In genomic region chr1:27632387-27633297, GRCh38 we compare ENCODE assay signal across 9 cellular contexts. TPM values are rescaled to one million over a fixed set of nuclear protein-coding genes. Genes with fewer than 3 reads are reported as not detected.
DNase-seq lines count a peak whose midpoint lies in the region; ATAC-seq and FAIRE-seq lines count a peak whose summit lies in the region.
"Had no signal": no experiment of that assay in that cellular context is flagged by ENCODE, and none has a peak within 500 bp of the region (broad histone marks: within the 10 kb centered on the region; RNA-seq: fewer than 3 reads in every experiment).

No MANE protein-coding gene starts in this region.

- WGBS in small intestine, 3 donors: 48 to 59% (median 48%) methylated on average over 14 of the region's 14 CpGs

- no peaks in the 10 kb centered on the region for H3K27me3 ChIP-seq in small intestine (ENCODE audit: control insufficient read depth in 2 of 2, insufficient read depth in 2 of 2, low read length in 2 of 2)

- peak overlapping the region; percentile 55 for H3K4me3 ChIP-seq in Jurkat, Clone E6-1 (ENCODE audit: low read length)
- H3K4me3 ChIP-seq in small intestine (ENCODE audit: low read depth in 1 of 2, low read length in 2 of 2): no peak overlapping the region

- ATAC-seq in HG03159 (IDR thresholded peaks at IDR 0.05; ENCODE audit: unreplicated experiment): no peak
- ATAC-seq in HG02884 (IDR thresholded peaks at IDR 0.05; ENCODE audit: unreplicated experiment): no peak

- no peaks in the 10 kb centered on the region for H3K4me1 ChIP-seq in small intestine (ENCODE audit: control insufficient read depth in 2 of 2, insufficient read depth in 1 of 2, low read depth in 1 of 2, low read length in 1 of 2)

- no peak for FAIRE-seq in small intestine (lab: Jason Lieb, UNC)

- H3K9me3 ChIP-seq in small intestine (ENCODE audit: control insufficient read depth, low read depth): no peaks in the 10 kb centered on the region

- H3K36me3 ChIP-seq in small intestine (ENCODE audit: control insufficient read depth in 2 of 2, insufficient read depth in 2 of 2, low read length in 2 of 2): no peaks in the 10 kb centered on the region

- peak; percentile 26 for DNase-seq in DMS53 (lab: John Stamatoyannopoulos, UW)
- DNase-seq in DMS53 treated with DMSO at 0.1 percent for 48 hours (lab: John Stamatoyannopoulos, UW; ENCODE audit: unreplicated experiment): no peak
- DNase-seq in Jurkat, Clone E6-1 (ENCODE audit: low read depth, low spot score): peak; percentile 99
- DNase-seq in activated naive CD8-positive, alpha-beta T cell treated with anti-CD3 and anti-CD28 coated beads, Interleukin-2, amount 50 U/mL, for 16 hours (ENCODE audit: low read depth, low spot score): peak; percentile 44
- peak; percentile 33 for DNase-seq in small intestine
- no peak for DNase-seq in middle frontal gyrus (ENCODE audit: extremely low spot score, low spot score)

- H3K27ac ChIP-seq in small intestine (ENCODE audit: low read depth in 1 of 2, low read length in 1 of 2): peak overlapping the region in 1 of 2 donors; percentile 75
- H3K27ac ChIP-seq: 22Rv1 had no signal

RNA-seq across cellular contexts. Expression of gene FGR, which starts 2.3 kb away (rescaled TPM):
- polyA plus RNA-seq in Jurkat, Clone E6-1 (2012; ENCODE audit: insufficient read depth, insufficient read length): 0.49 TPM
- polyA plus RNA-seq in small intestine: 10 to 100 TPM in 1 of 3 donors, 1 to 10 TPM in 2; 1.6 to 12.6 (median 1.6) TPM

RNA-seq across cellular contexts. Expression of gene AHDC1, which starts 28.7 kb away (rescaled TPM):
- polyA plus RNA-seq in Jurkat, Clone E6-1 (2012; ENCODE audit: insufficient read depth, insufficient read length): 14.8 TPM
- 1 to 10 TPM; 3.5 to 8.7 (median 5.1) TPM for polyA plus RNA-seq in small intestine

RNA-seq across cellular contexts. Expression of gene IFI6, which starts 39.4 kb away (rescaled TPM):
- polyA plus RNA-seq in Jurkat, Clone E6-1 (2012; ENCODE audit: insufficient read depth, insufficient read length): 46.7 TPM
- polyA plus RNA-seq in small intestine: 100 to 1,000 TPM in 1 of 3 donors, 10 to 100 TPM in 1, 1 to 10 TPM in 1; 7.2 to 137 (median 18.4) TPM

Comparison
In these comparisons a context has a peak if more than half of its experiments do, and no peak if none do; other contexts are left out.
1. DNase-seq: peak in DMS53 (single experiment), Jurkat, Clone E6-1 (single experiment), activated naive CD8-positive, alpha-beta T cell treated with anti-CD3 and anti-CD28 coated beads, Interleukin-2, amount 50 U/mL, for 16 hours (single experiment) and small intestine (single experiment); none in DMS53 treated with DMSO at 0.1 percent for 48 hours (single experiment) and middle frontal gyrus (single experiment).